ENCODE assay signal across 23 cellular contexts in the genomic region with DNA sequence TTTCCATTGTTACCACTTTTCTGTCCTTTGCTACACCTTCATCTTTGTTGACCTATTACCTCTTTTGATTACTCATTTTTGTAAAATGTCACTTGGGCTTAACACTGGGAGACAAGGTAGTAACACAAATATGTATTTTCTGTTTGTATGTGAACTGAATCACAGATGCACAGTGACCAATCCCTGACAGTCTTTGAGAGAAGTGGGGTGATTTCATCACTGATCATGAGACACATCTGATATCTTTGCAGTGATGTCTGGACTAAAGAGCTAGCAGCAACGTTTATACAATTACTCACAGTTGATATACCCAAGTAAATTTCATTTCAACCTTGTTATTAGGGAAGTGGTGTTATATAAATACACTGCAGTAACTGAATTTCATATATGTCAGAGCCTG.
A peak's percentile ranks its signal among the peaks of the same experiment; 100 is the strongest.
DNase-seq lines count a peak whose midpoint lies in the region; ATAC-seq and TF ChIP-seq lines count a peak whose summit lies in the region.
"Had no signal": no experiment of that assay in that cellular context is flagged by ENCODE, and none has a peak within 500 bp of the region (broad histone marks: within the 10 kb centered on the region; RNA-seq: fewer than 3 reads in every experiment).

No MANE protein-coding gene starts in this region.

- no peak overlapping the region for H3K18ac ChIP-seq in mesenchymal stem cell (ENCODE audit: low read depth in 1 of 2, low read length in 2 of 2)

- no peak overlapping the region for H3K27ac Mint-ChIP-seq in GM23338
- H3K27ac Mint-ChIP-seq in activated CD4-positive, alpha-beta T cell treated with anti-CD3 and anti-CD28 coated beads, Interleukin-2, amount 10 ng/mL, durations not matched to agents 7 days and 5 days: no peak overlapping the region
- H3K27ac Mint-ChIP-seq: CD4-positive, alpha-beta memory T cell; HFFc6 had no signal

- H3K9me2 ChIP-seq in GM23338 (ENCODE audit: insufficient read depth): peaks cover 7% of the 10 kb centered on the region; the same call in 1 of the 2 replicates
- H3K9me2 ChIP-seq in PC-3 (replicated peaks; ENCODE audit: low read length): no peaks in the 10 kb centered on the region

- POLR2A ChIA-PET in PC-3 (lab: Charles Lee; ENCODE audit: unreplicated experiment): no interaction called here
- POLR2A ChIA-PET in activated CD4-positive, alpha-beta T cell treated with anti-CD3 and anti-CD28 coated beads, Interleukin-2, amount 10 ng/mL, durations not matched to agents 7 days and 5 days (lab: Charles Lee): no interaction called here

- no peak overlapping the region for H2AK5ac ChIP-seq in mesenchymal stem cell (ENCODE audit: low read length, severe bottlenecking)

- H4K20me1 ChIP-seq in GM23338 (replicated peaks; ENCODE audit: insufficient read depth) (no peaks in the 10 kb centered on the region), PC-3 (ENCODE audit: low read length) (no peaks in the 10 kb centered on the region)

- no peaks in the 10 kb centered on the region for H3K4me1 Mint-ChIP-seq in GM23338
- H3K4me1 Mint-ChIP-seq in activated CD4-positive, alpha-beta T cell treated with anti-CD3 and anti-CD28 coated beads, Interleukin-2, amount 10 ng/mL, durations not matched to agents 7 days and 5 days: no peaks in the 10 kb centered on the region
- H3K4me1 Mint-ChIP-seq: CD4-positive, alpha-beta memory T cell had no signal

- H3K36me3 ChIP-seq in GM23338 (ENCODE audit: insufficient read depth): no peaks in the 10 kb centered on the region
- no peaks in the 10 kb centered on the region for H3K36me3 ChIP-seq in PC-3 (ENCODE audit: low read depth, low read length)
- no peaks in the 10 kb centered on the region for H3K36me3 ChIP-seq in mesenchymal stem cell (ENCODE audit: control insufficient read depth in 1 of 2, insufficient read depth in 2 of 2, low read depth in 1 of 2, low read length in 2 of 2)
- H3K36me3 ChIP-seq: MG63 had no signal

- DNase-seq in GM23338 (ENCODE audit: low spot score) (no peak), PC-3 (peak; percentile 72), choroid plexus epithelial cell (ENCODE audit: low read depth) (peak; percentile 43), mesenchymal stem cell (peak; percentile 19), Right ventricle myocardium superior (no peak), NCI-H526 treated with DMSO at 0.1 percent for 48 hours (lab: John Stamatoyannopoulos, UW) (no peak)
- DNase-seq in effector CD8-positive, alpha-beta T cell (lab: John Stamatoyannopoulos, UW): no peak
- DNase-seq in activated CD4-positive, alpha-beta T cell treated with anti-CD3 and anti-CD28 coated beads, Interleukin-2, amount 10 ng/mL, durations not matched to agents 7 days and 5 days: no peak
- DNase-seq: ACHN; CD4-positive, alpha-beta memory T cell; DND-41; GF-D8; GOT3; HFFc6; MG63; NCI-H1092 treated with DMSO at 0.1 percent for 48 hours; NCI-H1694; NCI-H2107; NCI-H226 had no signal

- no TSS peak for BruUV-seq in PC-3 (replicated peaks; lab: Mats Ljungman, UMichigan)

- no peak overlapping the region for H2BK5ac ChIP-seq in mesenchymal stem cell (ENCODE audit: low read depth, low read length, poor library complexity, severe bottlenecking)

- H3K23ac ChIP-seq in mesenchymal stem cell (ENCODE audit: low read length in 2 of 2): no peak overlapping the region

- no peak overlapping the region for H4K91ac ChIP-seq in mesenchymal stem cell (ENCODE audit: low read length)

- H3K9me3 Mint-ChIP-seq in GM23338: no peaks in the 10 kb centered on the region; the same call in 2 of the 3 replicates
- H3K9me3 Mint-ChIP-seq in activated CD4-positive, alpha-beta T cell treated with anti-CD3 and anti-CD28 coated beads, Interleukin-2, amount 10 ng/mL, durations not matched to agents 7 days and 5 days: peaks cover 4% of the 10 kb centered on the region

- no peaks in the 10 kb centered on the region for H3K79me1 ChIP-seq in mesenchymal stem cell (replicated peaks; ENCODE audit: low read length, poor library complexity, severe bottlenecking)

- intact Hi-C loops in PC-3 (cut with micrococcal nuclease) (no loop called here), Right ventricle myocardium superior (cut with DNase I) (no loop called here)

- H3F3A ChIP-seq in GM23338 (replicated peaks; ENCODE audit: low read depth): no peaks in the 10 kb centered on the region
- H3F3A ChIP-seq in PC-3 (ENCODE audit: low read length, unreplicated experiment): no peaks in the 10 kb centered on the region

- no peak overlapping the region for H2BK120ac ChIP-seq in mesenchymal stem cell (ENCODE audit: low read depth, low read length)

- H2BK12ac ChIP-seq in mesenchymal stem cell (ENCODE audit: low read length in 2 of 2): no peak overlapping the region

- H3K36me3 Mint-ChIP-seq in GM23338 (ENCODE audit: low read depth): no peaks in the 10 kb centered on the region; the same call in 2 of the 3 replicates
- no peaks in the 10 kb centered on the region for H3K36me3 Mint-ChIP-seq in activated CD4-positive, alpha-beta T cell treated with anti-CD3 and anti-CD28 coated beads, Interleukin-2, amount 10 ng/mL, durations not matched to agents 7 days and 5 days (ENCODE audit: low read depth)
- H3K36me3 Mint-ChIP-seq: CD4-positive, alpha-beta memory T cell had no signal

- H3K14ac ChIP-seq in mesenchymal stem cell (ENCODE audit: low read length in 2 of 2): no peak overlapping the region

- no peak overlapping the region for H2BK15ac ChIP-seq in mesenchymal stem cell (ENCODE audit: low read depth, poor library complexity, severe bottlenecking)

- no peak overlapping the region; the same call in 1 of the 2 replicates for H3K9ac ChIP-seq in PC-3 (ENCODE audit: low read length)
- no peak overlapping the region for H3K9ac ChIP-seq in mesenchymal stem cell (ENCODE audit: low read length)
- H3K9ac ChIP-seq: KMS-11 had no signal

- H4K8ac ChIP-seq in mesenchymal stem cell (ENCODE audit: low read length): no peak overlapping the region

- H3K27ac ChIP-seq in GM23338 (ENCODE audit: low read depth): no peak overlapping the region
- peak overlapping the region; percentile 65 for H3K27ac ChIP-seq in PC-3 (ENCODE audit: low read length)
- H3K27ac ChIP-seq in mesenchymal stem cell (ENCODE audit: low read length, poor library complexity, severe bottlenecking): no peak overlapping the region
- H3K27ac ChIP-seq: HL-60, KMS-11 had no signal

- H2AFZ ChIP-seq in GM23338 (peak overlapping the region; percentile 64; the same call in 1 of the 2 replicates), PC-3 (ENCODE audit: low read length) (no peak overlapping the region), mesenchymal stem cell (ENCODE audit: low read depth, low read length) (no peak overlapping the region)

- H3K9me3 ChIP-seq in PC-3 (ENCODE audit: low read length) (no peaks in the 10 kb centered on the region), mesenchymal stem cell (ENCODE audit: control insufficient read depth, low read length) (peaks cover 18% of the 10 kb centered on the region)
- H3K9me3 ChIP-seq: MG63 had no signal

- no peaks in the 10 kb centered on the region for H3K27me3 Mint-ChIP-seq in GM23338 (ENCODE audit: insufficient read depth, low read depth, poor library complexity)
- H3K27me3 Mint-ChIP-seq in activated CD4-positive, alpha-beta T cell treated with anti-CD3 and anti-CD28 coated beads, Interleukin-2, amount 10 ng/mL, durations not matched to agents 7 days and 5 days: no peaks in the 10 kb centered on the region
- H3K27me3 Mint-ChIP-seq: CD4-positive, alpha-beta memory T cell had no signal

- H3K79me2 ChIP-seq in GM23338 (replicated peaks; ENCODE audit: insufficient read depth) (no peaks in the 10 kb centered on the region), PC-3 (ENCODE audit: low read length) (no peaks in the 10 kb centered on the region)

- CTCF ChIA-PET in PC-3 (lab: Charles Lee): no interaction called here
- CTCF ChIA-PET in activated CD4-positive, alpha-beta T cell treated with anti-CD3 and anti-CD28 coated beads, Interleukin-2, amount 10 ng/mL, durations not matched to agents 7 days and 5 days (lab: Charles Lee): no interaction called here

- WGBS in mesenchymal stem cell: no CpG with 5 or more reads among the region's 1 CpG

- ATAC-seq in GM23338 (no peak), PC-3 (peak; percentile 98), Right ventricle myocardium superior (ENCODE audit: poor library complexity) (no peak)
- ATAC-seq: HepG2, Panc1 had no signal

- H3K4me2 ChIP-seq in GM23338: no peak overlapping the region
- peak overlapping the region; percentile 33; the same call in 1 of the 2 replicates for H3K4me2 ChIP-seq in PC-3 (ENCODE audit: low read length)
- H3K4me2 ChIP-seq in mesenchymal stem cell (ENCODE audit: low read length, poor library complexity, severe bottlenecking): no peak overlapping the region
- H3K4me2 ChIP-seq: KMS-11 had no signal

- H3K4me1 ChIP-seq in GM23338 (ENCODE audit: insufficient read depth) (no peaks in the 10 kb centered on the region), PC-3 (ENCODE audit: insufficient read depth, low read length) (peaks cover 14% of the 10 kb centered on the region), mesenchymal stem cell (ENCODE audit: control insufficient read depth, insufficient read depth, low read depth, low read length) (no peaks in the 10 kb centered on the region)

- H3K4me3 ChIP-seq in GM23338 (no peak overlapping the region), PC-3 (ENCODE audit: low read length) (no peak overlapping the region), choroid plexus epithelial cell (ENCODE audit: low read depth, low read length) (no peak overlapping the region), mesenchymal stem cell (ENCODE audit: insufficient read depth in 1 of 2, low read depth in 1 of 2, low read length in 2 of 2) (no peak overlapping the region)
- H3K4me3 ChIP-seq: MG63 had no signal

- H3K4me3 Mint-ChIP-seq in GM23338: no peak overlapping the region
- no peak overlapping the region for H3K4me3 Mint-ChIP-seq in activated CD4-positive, alpha-beta T cell treated with anti-CD3 and anti-CD28 coated beads, Interleukin-2, amount 10 ng/mL, durations not matched to agents 7 days and 5 days
- H3K4me3 Mint-ChIP-seq: CD4-positive, alpha-beta memory T cell; HFFc6 had no signal

- H3K4ac ChIP-seq in mesenchymal stem cell (ENCODE audit: low read depth in 1 of 2, low read length in 2 of 2): no peak overlapping the region

- H3K27me3 ChIP-seq in GM23338 (ENCODE audit: insufficient read depth) (no peaks in the 10 kb centered on the region), PC-3 (ENCODE audit: low read length) (no peaks in the 10 kb centered on the region), mesenchymal stem cell (ENCODE audit: control insufficient read depth in 1 of 2, insufficient read depth in 1 of 2, low read length in 2 of 2) (no peaks in the 10 kb centered on the region)
- H3K27me3 ChIP-seq: MG63 had no signal

- TF ChIP-seq CTCF in GM23338 (conservative IDR thresholded peaks at IDR 0.05; ENCODE audit: low read depth in 2 of 2): no peak
- TF ChIP-seq CTCF in PC-3 (conservative IDR thresholded peaks at IDR 0.05; ENCODE audit: low read depth, low read length): no peak
- TF ChIP-seq CTCF in choroid plexus epithelial cell (conservative IDR thresholded peaks at IDR 0.05; ENCODE audit: low read depth, low read length): no peak

TF ChIP-seq in GM23338, 12 proteins besides CTCF, POLR2A, EP300 and RAD21 (continues in another document):
- TF ChIP-seq JUNB (IDR thresholded peaks at IDR 0.05; ENCODE audit: unreplicated experiment) (no peak), ZNF114 (CRISPR knock-in tag; IDR thresholded peaks at IDR 0.05) (no peak)

Comparison
In these comparisons a context has a peak if more than half of its experiments do, and no peak if none do; other contexts are left out.
1. DNase-seq: peak in PC-3 (single experiment), choroid plexus epithelial cell (single experiment) and mesenchymal stem cell (single experiment); none in GM23338 (single experiment), Right ventricle myocardium superior (single experiment), NCI-H526 treated with DMSO at 0.1 percent for 48 hours (single experiment), effector CD8-positive, alpha-beta T cell (single experiment) and activated CD4-positive, alpha-beta T cell treated with anti-CD3 and anti-CD28 coated beads, Interleukin-2, amount 10 ng/mL, durations not matched to agents 7 days and 5 days (single experiment).